In the genomic region with DNA sequence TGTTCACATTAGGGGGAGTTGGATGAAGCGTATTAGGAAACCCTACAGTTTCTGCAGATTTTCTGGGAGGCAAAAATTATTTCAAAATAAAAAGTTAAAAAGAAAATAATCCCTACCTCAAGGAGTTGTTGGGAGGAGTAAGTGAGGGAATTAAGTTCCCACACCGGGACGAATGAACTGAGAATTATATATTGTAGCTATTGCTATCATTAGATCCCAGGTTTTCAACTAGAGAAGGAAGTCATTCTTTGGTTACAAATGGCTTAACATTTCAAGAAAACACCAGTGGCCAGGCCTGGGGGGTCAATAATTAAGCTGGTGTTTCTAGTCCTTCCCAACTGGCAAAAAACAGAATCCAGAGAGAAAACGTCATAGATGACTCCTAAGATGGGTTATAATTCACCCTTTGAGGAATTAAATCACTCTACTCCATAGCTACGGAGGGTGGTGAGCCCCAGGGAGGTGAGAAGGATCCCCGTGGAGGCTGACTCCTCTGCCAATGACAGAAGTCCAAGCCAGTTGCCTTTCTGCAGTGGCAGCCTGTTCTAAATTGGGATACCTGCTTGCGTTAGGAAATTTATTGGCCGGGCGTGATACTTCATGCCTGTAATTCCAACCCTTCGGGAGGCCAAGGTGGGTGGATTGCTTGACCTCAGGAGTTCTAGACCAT, we compare ENCODE assay signal across 10 cellular contexts. TPM values are rescaled to one million over a fixed set of nuclear protein-coding genes. Genes with fewer than 3 reads are reported as not detected.
DNase-seq lines count a peak whose midpoint lies in the region; ATAC-seq and TF ChIP-seq lines count a peak whose summit lies in the region.
"Had no signal": no experiment of that assay in that cellular context is flagged by ENCODE, and none has a peak within 500 bp of the region (broad histone marks: within the 10 kb centered on the region; RNA-seq: fewer than 3 reads in every experiment).

No MANE protein-coding gene starts in this region.

- CTCF ChIA-PET in CD8-positive, alpha-beta memory T cell (lab: Charles Lee) = interaction anchor here (1.8 kb wide), 1 partner anchor 35 kb away, joined by 6 read pairs; no protein-coding TSS in a partner anchor
- CTCF ChIA-PET in OCI-LY7 (lab: Charles Lee; ENCODE audit: unreplicated experiment) = no interaction called here

- no peak for ATAC-seq in GM18909 (IDR thresholded peaks at IDR 0.05; ENCODE audit: poor library complexity, unreplicated experiment)

- BruUV-seq in OCI-LY7 (replicated peaks; lab: Mats Ljungman, UMichigan) = no TSS peak

- H3K4me3 ChIP-seq in CD8-positive, alpha-beta memory T cell (ENCODE audit: low read length) = no peak overlapping the region
- no peak overlapping the region for H3K4me3 ChIP-seq in OCI-LY7 (ENCODE audit: low read depth, low read length, poor library complexity, severe bottlenecking)

- peak overlapping the region in 6 of 7 donors; percentile 44 to 88 (median 62) for H3K4me3 Mint-ChIP-seq in CD8-positive, alpha-beta memory T cell
- peak overlapping the region; percentile 39 for H3K4me3 Mint-ChIP-seq in nephron progenitor cell

- peaks cover 0 to 34% (median 3%) of the 10 kb centered on the region in 3 donors for H3K36me3 Mint-ChIP-seq in CD8-positive, alpha-beta memory T cell
- peaks cover 14% of the 10 kb centered on the region for H3K36me3 Mint-ChIP-seq in nephron progenitor cell (ENCODE audit: low read depth)

- TF ChIP-seq CTCF in OCI-LY7 (conservative IDR thresholded peaks at IDR 0.05; ENCODE audit: low read length) (no peak), nephron progenitor cell (IDR thresholded peaks at IDR 0.05) (no peak)

- no peak overlapping the region for H3K4me2 ChIP-seq in OCI-LY7 (ENCODE audit: low read length)

- H3K9me3 ChIP-seq in CD8-positive, alpha-beta memory T cell (ENCODE audit: low read length) = no peaks in the 10 kb centered on the region
- no peaks in the 10 kb centered on the region for H3K9me3 ChIP-seq in OCI-LY7 (ENCODE audit: low read length)
- H3K9me3 ChIP-seq: upper lobe of left lung had no signal

- H2AFZ ChIP-seq in OCI-LY7 (ENCODE audit: low read length) = no peak overlapping the region

- peaks cover 17% of the 10 kb centered on the region for H3K79me2 ChIP-seq in OCI-LY7 (ENCODE audit: insufficient read depth, low read depth, low read length)

- H3K9me2 ChIP-seq in OCI-LY7 (ENCODE audit: insufficient read depth, low read length) = no peaks in the 10 kb centered on the region

- H3K27me3 ChIP-seq in CD8-positive, alpha-beta memory T cell (ENCODE audit: insufficient read depth, low read length, poor library complexity, severe bottlenecking) = no peaks in the 10 kb centered on the region
- H3K27me3 ChIP-seq: upper lobe of left lung had no signal

- H3K36me3 ChIP-seq in CD8-positive, alpha-beta memory T cell (ENCODE audit: insufficient read depth, low read length) = peaks cover 11% of the 10 kb centered on the region
- peaks cover 28% of the 10 kb centered on the region for H3K36me3 ChIP-seq in OCI-LY7 (ENCODE audit: insufficient read depth, low read length)

- no peak for DNase-seq in CD8-positive, alpha-beta memory T cell
- DNase-seq in OCI-LY7 (ENCODE audit: low spot score) = no peak
- DNase-seq in epithelial cell of prostate (ENCODE audit: low read depth, low spot score) = no peak
- no peak for DNase-seq in nephron progenitor cell
- DNase-seq in NCI-H345 (lab: John Stamatoyannopoulos, UW) = no peak
- DNase-seq in D341Med (ENCODE audit: low spot score) = no peak
- no peak for DNase-seq in T1000 (lab: John Stamatoyannopoulos, UW)
- DNase-seq: NCI-H526 treated with DMSO at 0.1 percent for 48 hours, upper lobe of left lung had no signal

- peak overlapping the region in 4 of 8 donors; percentile 14 to 93 (median 59) for H3K27ac Mint-ChIP-seq in CD8-positive, alpha-beta memory T cell
- no peak overlapping the region for H3K27ac Mint-ChIP-seq in nephron progenitor cell

- no peak overlapping the region for H3K27ac ChIP-seq in CD8-positive, alpha-beta memory T cell (ENCODE audit: low read depth, low read length)
- H3K27ac ChIP-seq in OCI-LY7 (ENCODE audit: low read depth, low read length, poor library complexity, severe bottlenecking) = peak overlapping the region; percentile 15
- H3K27ac ChIP-seq in epithelial cell of prostate = peak overlapping the region; percentile 74

- peaks cover 0 to 3% of the 10 kb centered on the region in 2 donors for H3K27me3 Mint-ChIP-seq in CD8-positive, alpha-beta memory T cell
- peaks cover 4% of the 10 kb centered on the region for H3K27me3 Mint-ChIP-seq in nephron progenitor cell (ENCODE audit: low read depth, poor library complexity)

- no peaks in the 10 kb centered on the region for H3K9me3 Mint-ChIP-seq in CD8-positive, alpha-beta memory T cell
- no peaks in the 10 kb centered on the region for H3K9me3 Mint-ChIP-seq in nephron progenitor cell

- peaks cover 11 to 20% (median 19%) of the 10 kb centered on the region in 3 donors for H3K4me1 Mint-ChIP-seq in CD8-positive, alpha-beta memory T cell
- H3K4me1 Mint-ChIP-seq in nephron progenitor cell = peaks cover 34% of the 10 kb centered on the region

- H3K4me1 ChIP-seq in CD8-positive, alpha-beta memory T cell (ENCODE audit: insufficient read depth, low read length) = peaks cover 18% of the 10 kb centered on the region
- H3K4me1 ChIP-seq in OCI-LY7 (ENCODE audit: insufficient read depth, low read length, poor library complexity, severe bottlenecking) = peaks cover 7% of the 10 kb centered on the region

- intact Hi-C loops in OCI-LY7 (cut with micrococcal nuclease; ENCODE audit: unreplicated experiment) = no loop called here

- H4K20me1 ChIP-seq in OCI-LY7 (ENCODE audit: insufficient read depth, low read length) = no peaks in the 10 kb centered on the region

- POLR2A ChIA-PET in CD8-positive, alpha-beta memory T cell (lab: Charles Lee) = no interaction called here
- POLR2A ChIA-PET in OCI-LY7 (lab: Charles Lee) = interaction anchor here (0.7 kb wide), 1 partner anchor 16 kb away, joined by 3 read pairs; no protein-coding TSS in a partner anchor

RNA-seq across cellular contexts. Expression of a gene that starts 1.2 kb away (rescaled TPM):
- 10 to 100 TPM; 83.2 to 88.6 TPM for total RNA-seq in CD8-positive, alpha-beta memory T cell
- polyA plus RNA-seq in CD8-positive, alpha-beta memory T cell = 146 TPM
- total RNA-seq in OCI-LY7 (2014; rRNA removed; shearing (Covaris generic)) = 73.3 and 76.0 TPM in 2 replicates
- total RNA-seq in OCI-LY7 (2022) = 65.0 and 77.3 TPM in 2 replicates

RNA-seq across cellular contexts. Expression of a gene that starts 32.0 kb away (rescaled TPM):
- 10 to 100 TPM in 1 of 2 experiments, 1 to 10 TPM in 1; 9.0 to 10.0 TPM for total RNA-seq in CD8-positive, alpha-beta memory T cell
- 9.6 TPM for polyA plus RNA-seq in CD8-positive, alpha-beta memory T cell
- total RNA-seq in OCI-LY7 (2014; rRNA removed; shearing (Covaris generic)) = 9.0 and 10.0 TPM in 2 replicates
- total RNA-seq in OCI-LY7 (2022) = 22.7 and 24.3 TPM in 2 replicates

RNA-seq across cellular contexts. Expression of a gene that starts 52.3 kb away (rescaled TPM):
- total RNA-seq in CD8-positive, alpha-beta memory T cell = 100 to 1,000 TPM; 105 TPM
- polyA plus RNA-seq in CD8-positive, alpha-beta memory T cell = 32.1 TPM
- 25.5 and 40.2 TPM in 2 replicates for total RNA-seq in OCI-LY7 (2014; rRNA removed; shearing (Covaris generic))
- total RNA-seq in OCI-LY7 (2022) = 56.7 and 63.8 TPM in 2 replicates
